Comparison of ENCODE assay signal across 8 cellular contexts in genomic region chr2:26942543-26943295, GRCh38. TPM values are rescaled to one million over a fixed set of nuclear protein-coding genes. Genes with fewer than 3 reads are reported as not detected.
DNase-seq lines count a peak whose midpoint lies in the region; ATAC-seq, FAIRE-seq and TF ChIP-seq lines count a peak whose summit lies in the region.

No MANE protein-coding gene starts in this region.

- WGBS in GM12878 (ENCODE audit: insufficient coverage, insufficient replicate concordance, low lambda C conversion rate, missing lambda C conversion rate): 23% methylated on average over 28 of the region's 28 CpGs

- in situ Hi-C loops in GM12878 (cut with MboI): no loop called here

- no peak for TF ChIP-seq EP300 in GM12878 (IDR thresholded peaks at IDR 0.05; ENCODE audit: borderline replicate concordance in 1 of 2, control insufficient read depth in 1 of 2, low read depth in 2 of 2, low read length in 2 of 2)

- SMC1A ChIA-PET in GM12878 (lab: Charles Lee; ENCODE audit: uncharacterized antibody, unreplicated experiment): interaction anchor here (2.0 kb wide), 1 partner anchor 96 kb away, joined by 15 read pairs; no protein-coding TSS in a partner anchor

- H4K20me1 ChIP-seq in GM12878 (ENCODE audit: control insufficient read depth, insufficient read depth): no peaks in the 10 kb centered on the region

- no peak overlapping the region for H3K4me3 Mint-ChIP-seq in T-helper 2 cell treated with Interferon-gamma antibody and Interleukin-4, amounts not matched to agents 5 μg/mL and 100 μg/mL, for 36 hours

- no peaks in the 10 kb centered on the region for H3K9me3 Mint-ChIP-seq in T-helper 2 cell treated with Interferon-gamma antibody and Interleukin-4, amounts not matched to agents 5 μg/mL and 100 μg/mL, for 36 hours

- FAIRE-seq in GM12878 (lab: Jason Lieb, UNC): peak; percentile 68

- H3K27ac Mint-ChIP-seq in T-helper 2 cell treated with Interferon-gamma antibody and Interleukin-4, amounts not matched to agents 5 μg/mL and 100 μg/mL, for 36 hours: no peak overlapping the region

- peak; percentile 61 for TF ChIP-seq RAD21 in GM12878 (IDR thresholded peaks at IDR 0.05; ENCODE audit: insufficient read depth, low read depth, low read length)

- peak; percentile 68 for TF ChIP-seq CTCF in LNCAP (IDR thresholded peaks at IDR 0.05)
- TF ChIP-seq CTCF in GM12878 (IDR thresholded peaks at IDR 0.05 in 2 of 3, conservative IDR thresholded peaks at IDR 0.05 in 1 of 3; ENCODE audit: control insufficient read depth in 2 of 3, extremely low read depth in 1 of 3, insufficient read depth in 1 of 3, low read depth in 3 of 3, low read length in 3 of 3): peak; percentile 75 to 82 (median 75); a peak in 5 of 6 replicates

- no peak overlapping the region for H3K4me2 ChIP-seq in GM12878 (ENCODE audit: control insufficient read depth, insufficient read depth)

- H3K27ac ChIP-seq in GM12878 (ENCODE audit: control insufficient read depth, insufficient read depth): no peak overlapping the region

- RAD21 ChIA-PET in GM12878 (lab: Charles Lee; ENCODE audit: unreplicated experiment): interaction anchor here (0.8 to 3.9 kb wide), 3 partner anchors 20 to 100 kb away, joined by 3 to 40 read pairs (median 6); no protein-coding TSS in a partner anchor

- no TSS peak for BruUV-seq in GM12878 (replicated peaks; lab: Mats Ljungman, UMichigan)

- TF ChIP-seq POLR2A in GM12878 (IDR thresholded peaks at IDR 0.05; ENCODE audit: low read depth, low read length): no peak

- POLR2A ChIA-PET in GM12878 (lab: Charles Lee): no interaction called here

- H3K4me1 Mint-ChIP-seq in T-helper 2 cell treated with Interferon-gamma antibody and Interleukin-4, amounts not matched to agents 5 μg/mL and 100 μg/mL, for 36 hours (ENCODE audit: low read depth): peaks cover 2% of the 10 kb centered on the region

- H3K9me3 ChIP-seq in GM12878 (replicated peaks; ENCODE audit: control insufficient read depth, insufficient read depth, low read length): no peaks in the 10 kb centered on the region

- H3K36me3 ChIP-seq in GM12878 (ENCODE audit: control insufficient read depth in 2 of 2, insufficient read depth in 2 of 2, low read length in 1 of 2): no peaks in the 10 kb centered on the region

- DNase-seq in EH (ENCODE audit: low read depth) (peak; percentile 59), GM12878 (ENCODE audit: low read depth, low spot score) (no peak), smooth muscle cell of the brain vasculature (ENCODE audit: low read depth, low spot score) (peak; percentile 9)
- peak; percentile 36 for DNase-seq in T-helper 2 cell treated with Interferon-gamma antibody and Interleukin-4, amounts not matched to agents 5 μg/mL and 100 μg/mL, for 36 hours (ENCODE audit: low spot score)

- intact Hi-C loops in GM12878 (cut with micrococcal nuclease; ENCODE audit: unreplicated experiment): loop anchor here (1.0 kb wide), 1 partner anchor 96 kb away; no protein-coding TSS in a partner anchor

- peaks cover 5% of the 10 kb centered on the region for H3K27me3 Mint-ChIP-seq in T-helper 2 cell treated with Interferon-gamma antibody and Interleukin-4, amounts not matched to agents 5 μg/mL and 100 μg/mL, for 36 hours (ENCODE audit: low read depth)

- no peak overlapping the region for H3K9ac ChIP-seq in GM12878 (ENCODE audit: control insufficient read depth, insufficient read depth, low read length)

- H3K4me1 ChIP-seq in GM12878 (ENCODE audit: control insufficient read depth, insufficient read depth, low read length): no peaks in the 10 kb centered on the region

- ATAC-seq in GM12878 (peak; percentile 78), GM19455 (IDR thresholded peaks at IDR 0.05; ENCODE audit: unreplicated experiment) (no peak), HG03280 (IDR thresholded peaks at IDR 0.05; ENCODE audit: unreplicated experiment) (no peak)

- CTCF ChIA-PET in GM12878 (lab: Yijun Ruan, JAX): interaction anchor here (0.7 to 5.5 kb wide), 15 partner anchors 9 to 237 kb away, joined by 3 to 62 read pairs (median 3); no protein-coding TSS in a partner anchor

- H2AFZ ChIP-seq in GM12878 (ENCODE audit: control insufficient read depth, low read depth, low read length): no peak overlapping the region

- H3K79me2 ChIP-seq in GM12878 (ENCODE audit: control insufficient read depth, insufficient read depth, low read length): no peaks in the 10 kb centered on the region

- H3K4me3 ChIP-seq in GM12878: no peak overlapping the region
- peak overlapping the region; percentile 47 for H3K4me3 ChIP-seq in iPS-11a (ENCODE audit: low read depth, low read length)

- no peaks in the 10 kb centered on the region; a peak in 3 of 4 replicates for H3K27me3 ChIP-seq in GM12878 (replicated peaks in 1 of 2; ENCODE audit: control insufficient read depth in 2 of 2, insufficient read depth in 2 of 2, low read length in 1 of 2)

- H3K36me3 Mint-ChIP-seq in T-helper 2 cell treated with Interferon-gamma antibody and Interleukin-4, amounts not matched to agents 5 μg/mL and 100 μg/mL, for 36 hours (ENCODE audit: low read depth): no peaks in the 10 kb centered on the region

TF ChIP-seq in GM12878, 131 proteins besides CTCF, POLR2A, EP300 and RAD21:
- no peak for TF ChIP-seq MLLT1 (IDR thresholded peaks at IDR 0.05)
- peak; percentile 57; the same call in 1 of the 2 replicates for TF ChIP-seq YY1 (IDR thresholded peaks at IDR 0.05; ENCODE audit: low read depth, low read length)
- peak; percentile 89; the same call in 1 of the 2 replicates for TF ChIP-seq SMC3 (IDR thresholded peaks at IDR 0.05; ENCODE audit: borderline replicate concordance, low read length)
TF ChIP-seq in GM12878: peak in this region for 2.

RNA-seq across cellular contexts. Expression of gene MAPRE3, which starts 27.7 kb away (rescaled TPM):
- 5.7 and 7.7 TPM in 2 replicates for total RNA-seq in GM12878 (2013; cell fraction: nucleolus; rRNA removed)
- total RNA-seq in GM12878 (2014; rRNA removed): 0.16 and 0.73 TPM in 2 replicates
- total RNA-seq in GM12878 (2014; rRNA removed; fragmentation: Illumina TruSeq; extraction: Trizol): 0.27 and 0.32 TPM in 2 replicates
- total RNA-seq in GM12878 (2021): 0.61 and 0.67 TPM in 2 replicates
- 1.3 TPM for polyA plus RNA-seq in GM12878 (2011; ENCODE audit: low read depth)
- 0.75 and 0.86 TPM in 2 replicates for polyA plus RNA-seq in GM12878 (2011; rRNA removed)
- 0.67 and 0.75 TPM in 2 replicates for polyA plus RNA-seq in GM12878 (2011; cell fraction: cytosol; rRNA removed)
- polyA plus RNA-seq in GM12878 (2011; cell fraction: nucleus; rRNA removed): 6.5 and 6.6 TPM in 2 replicates
- polyA plus RNA-seq in GM12878 (2012): 2.5 and 3.0 TPM in 2 replicates
- 0.35 and 0.81 TPM in 2 replicates for polyA plus RNA-seq in GM12878 (2014; fragmentation: Illumina TruSeq; extraction: Trizol)
- under 1 TPM in 1 of 2 experiments, not detected in 1; 0.03 TPM for polyA plus RNA-seq in GM12878 (2014; fragmentation: Nextera tagmentation; extraction: Ambion mirVana)
- 1.3 and 1.4 TPM in 2 replicates for polyA plus RNA-seq in GM12878 (2014; rRNA removed)
- 1 to 10 TPM in 1 of 2 experiments, under 1 TPM in 1; 0.66 to 1.1 TPM for polyA plus RNA-seq in GM12878 (2016; fragmentation: Nextera tagmentation; extraction: Ambion mirVana)
- 0.51 and 0.52 TPM in 2 replicates for polyA minus RNA-seq in GM12878 (2011; rRNA and poly(A)+ RNA removed)
- 0.80 and 1.6 TPM in 2 replicates for polyA minus RNA-seq in GM12878 (2011; cell fraction: cytosol; rRNA and poly(A)+ RNA removed)
- polyA minus RNA-seq in GM12878 (2011; cell fraction: nucleus; rRNA and poly(A)+ RNA removed): 0.36 and 0.96 TPM in 2 replicates
